ENCODE assay signal across 37 cellular contexts in the genomic region with DNA sequence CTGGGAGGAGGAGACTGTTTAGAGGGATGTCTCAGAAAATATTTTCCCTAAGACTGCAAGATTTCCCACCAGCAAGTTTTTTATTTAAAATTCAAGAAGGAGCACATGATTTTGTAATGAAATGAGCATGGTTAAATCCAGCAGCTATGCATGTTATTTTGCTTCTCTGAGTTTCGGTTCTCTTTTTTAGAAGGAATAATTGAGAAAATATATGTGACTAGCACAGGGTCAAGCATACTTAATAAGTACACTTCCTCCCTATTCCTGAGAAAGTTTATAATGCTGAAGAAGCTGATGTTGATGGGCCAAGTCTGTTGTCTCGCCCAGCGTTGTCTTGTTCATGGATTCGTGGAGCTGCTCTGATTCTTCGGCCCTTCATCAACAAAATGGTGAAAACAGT. TPM values are rescaled to one million over a fixed set of nuclear protein-coding genes. Genes with fewer than 3 reads are reported as not detected.
DNase-seq lines count a peak whose midpoint lies in the region; ATAC-seq and TF ChIP-seq lines count a peak whose summit lies in the region.
"Had no signal": no experiment of that assay in that cellular context is flagged by ENCODE, and none has a peak within 500 bp of the region (broad histone marks: within the 10 kb centered on the region; RNA-seq: fewer than 3 reads in every experiment).

No MANE protein-coding gene starts in this region.

- H3K36me3 Mint-ChIP-seq in natural killer cell = no peaks in the 10 kb centered on the region
- H3K36me3 Mint-ChIP-seq: activated naive CD8-positive, alpha-beta T cell; WTC11 had no signal

- ATAC-seq in GM18511 (IDR thresholded peaks at IDR 0.05; ENCODE audit: unreplicated experiment) (peak; percentile 45), HG03175 (IDR thresholded peaks at IDR 0.05; ENCODE audit: unreplicated experiment) (peak; percentile 39), GM18498 (IDR thresholded peaks at IDR 0.05; ENCODE audit: unreplicated experiment) (no peak), natural killer cell (no peak)
- ATAC-seq: left colon, WTC11 had no signal

- H3K27me3 Mint-ChIP-seq in natural killer cell (ENCODE audit: low read depth in 2 of 2) = no peaks in the 10 kb centered on the region
- H3K27me3 Mint-ChIP-seq: activated naive CD8-positive, alpha-beta T cell had no signal

- intact Hi-C loops in natural killer cell (cut with micrococcal nuclease) = no loop called here

- peak; percentile 12 for DNase-seq in NOMO-1 treated with dmso at 0.1 percent for 144 hours (lab: John Stamatoyannopoulos, UW; ENCODE audit: unreplicated experiment)
- peak; percentile 5 for DNase-seq in germinal center (ENCODE audit: low spot score)
- DNase-seq in natural killer cell = no peak
- DNase-seq in epidermal melanocyte (ENCODE audit: insufficient read length, low spot score) = no peak
- DNase-seq in NCI-H187 treated with DMSO at 0.1 percent for 48 hours (lab: John Stamatoyannopoulos, UW) = no peak
- DNase-seq: ACHN; activated CD4-positive, alpha-beta T cell treated with anti-CD3 and anti-CD28 coated beads, Interleukin-2, amount 50 U/mL, for 1 hour; activated effector memory CD4-positive, alpha-beta T cell treated with anti-CD3 and anti-CD28 coated beads, Interleukin-2, amount 50 U/mL, for 16 hours; activated T-cell treated with anti-CD3 and anti-CD28 coated beads, Interleukin-2, amount 50 U/mL, for 1 hour; anterior cingulate cortex; BE2C; DMS153; H7; hypothalamus; IMR-90; left colon; mammary epithelial cell; NCI-H1105 treated with DMSO at 0.1 percent for 48 hours; NCI-H1930; NCI-H526; nephron progenitor cell; NK-92 treated with Interleukin-12 subunit alpha and Interleukin-12 subunit beta, amount 100 ng/mL, for 24 hours; stimulated activated CD4-positive, alpha-beta T cell treated with anti-CD3 and anti-CD28 coated beads, Interleukin-4, amount 100 ng/mL, for 1 hour; T1000; transverse colon had no signal

- no peak for TF ChIP-seq CTCF in natural killer cell (IDR thresholded peaks at IDR 0.05)

- H3K9me3 Mint-ChIP-seq in natural killer cell = no peaks in the 10 kb centered on the region
- H3K9me3 Mint-ChIP-seq: nephron progenitor cell, WTC11 had no signal

- H3K4me3 Mint-ChIP-seq in natural killer cell = no peak overlapping the region
- H3K4me3 Mint-ChIP-seq: activated naive CD8-positive, alpha-beta T cell; nephron progenitor cell; WTC11 had no signal

- H3K27ac Mint-ChIP-seq in natural killer cell = no peak overlapping the region
- H3K27ac Mint-ChIP-seq: activated naive CD8-positive, alpha-beta T cell; nephron progenitor cell; WTC11 had no signal

- no peaks in the 10 kb centered on the region for H3K4me1 Mint-ChIP-seq in natural killer cell
- H3K4me1 Mint-ChIP-seq: WTC11 had no signal

RNA-seq across cellular contexts. Expression of a gene that starts 51.2 kb away (rescaled TPM):
- total RNA-seq in natural killer cell = 1 to 10 TPM; 1.6 to 2.7 (median 1.7) TPM

RNA-seq across cellular contexts. Expression of a gene that starts 58.4 kb away (rescaled TPM):
- not detected for total RNA-seq in natural killer cell
- total RNA-seq: breast epithelium, endothelial cell of umbilical vein, fibroblast of lung, glomerular endothelial cell, H7, IMR-90, left colon, mammary epithelial cell, mucosa of gallbladder, osteocyte, SJSA1, transverse colon, WTC11 had no signal

Comparison
In these comparisons a context has a peak if more than half of its experiments do, and no peak if none do; other contexts are left out.
1. ATAC-seq: peak in GM18511 (single experiment) and HG03175 (single experiment); none in GM18498 (single experiment) and natural killer cell (0 of 3).
2. DNase-seq: peak in NOMO-1 treated with dmso at 0.1 percent for 144 hours (single experiment) and germinal center (single experiment); none in natural killer cell (single experiment), epidermal melanocyte (single experiment) and NCI-H187 treated with DMSO at 0.1 percent for 48 hours (single experiment).